Comparison of ENCODE assay signal across 23 cellular contexts in genomic region chr16:68380676-68381362, GRCh38.
"Had no signal": no experiment of that assay in that cellular context is flagged by ENCODE, and none has a peak within 500 bp of the region (broad histone marks: within the 10 kb centered on the region; RNA-seq: fewer than 3 reads in every experiment).

No MANE protein-coding gene starts in this region.

- H3K27me3 Mint-ChIP-seq: activated B cell treated with CpG ODN at 0.5 μM for 24 hours; activated naive CD8-positive, alpha-beta T cell; brain; central memory CD8-positive, alpha-beta T cell; effector memory CD8-positive, alpha-beta T cell had no signal

- H3K27me3 ChIP-seq: sigmoid colon, spleen, transverse colon, vagina had no signal

- H3K27ac Mint-ChIP-seq: activated CD4-positive, alpha-beta T cell treated with anti-CD3 and anti-CD28 coated beads, Interleukin-2, amount 10 ng/mL, durations not matched to agents 24 days and 14 days; activated naive CD8-positive, alpha-beta T cell; activated T-cell treated with anti-CD3 and anti-CD28 coated beads, Interleukin-2, amount 50 U/mL, for 72 hours; dendritic cell treated with granulocyte-macrophage colony-stimulating factor and Interleukin-4, amounts not matched to agents 40 ng/mL and 50 ng/mL, for 4 days; nephron progenitor cell had no signal

- DNase-seq: activated B cell treated with CpG ODN at 0.5 μM for 24 hours; activated CD4-positive, alpha-beta T cell treated with anti-CD3 and anti-CD28 coated beads, Interleukin-2, amount 10 ng/mL, durations not matched to agents 24 days and 14 days; activated CD8-positive, alpha-beta memory T cell treated with anti-CD3 and anti-CD28 coated beads, Interleukin-2, amount 50 U/mL, for 48 hours; activated gamma-delta T cell treated with Interleukin-2 at 50 U/mL for 16 hours; activated T-cell treated with anti-CD3 and anti-CD28 coated beads, Interleukin-2, amount 50 U/mL, for 72 hours; amniotic stem cell; effector memory CD8-positive, alpha-beta T cell; foreskin melanocyte; kidney glomerular epithelial cell; left ventricle myocardium superior; mesenchymal stem cell; nephron progenitor cell; sigmoid colon; spleen; T-helper 2 cell; transverse colon had no signal

- H3K9me3 ChIP-seq: sigmoid colon, spleen, transverse colon, vagina had no signal

- H3K4me3 Mint-ChIP-seq: activated B cell treated with CpG ODN at 0.5 μM for 24 hours; activated CD4-positive, alpha-beta T cell treated with anti-CD3 and anti-CD28 coated beads, Interleukin-2, amount 10 ng/mL, durations not matched to agents 24 days and 14 days; activated naive CD8-positive, alpha-beta T cell; activated T-cell treated with anti-CD3 and anti-CD28 coated beads, Interleukin-2, amount 50 U/mL, for 72 hours; brain; central memory CD8-positive, alpha-beta T cell; dendritic cell treated with granulocyte-macrophage colony-stimulating factor and Interleukin-4, amounts not matched to agents 40 ng/mL and 50 ng/mL, for 4 days; effector memory CD8-positive, alpha-beta T cell; nephron progenitor cell had no signal

- ATAC-seq: effector memory CD8-positive, alpha-beta T cell; left ventricle myocardium superior had no signal

- FAIRE-seq: TTC549 had no signal

- H3K9me3 Mint-ChIP-seq: activated B cell treated with CpG ODN at 0.5 μM for 24 hours; activated CD4-positive, alpha-beta T cell treated with anti-CD3 and anti-CD28 coated beads, Interleukin-2, amount 10 ng/mL, durations not matched to agents 24 days and 14 days; activated T-cell treated with anti-CD3 and anti-CD28 coated beads, Interleukin-2, amount 50 U/mL, for 72 hours; brain; central memory CD8-positive, alpha-beta T cell; dendritic cell treated with granulocyte-macrophage colony-stimulating factor and Interleukin-4, amounts not matched to agents 40 ng/mL and 50 ng/mL, for 4 days; effector memory CD8-positive, alpha-beta T cell; nephron progenitor cell had no signal

- H3K36me3 ChIP-seq: sigmoid colon, spleen, vagina had no signal

- H3K27ac ChIP-seq: epithelial cell of prostate, sigmoid colon, spleen, vagina had no signal

- H3K4me3 ChIP-seq: sigmoid colon, spleen, transverse colon, vagina had no signal

- H3K4me1 ChIP-seq: sigmoid colon, vagina had no signal
